10 cellular contexts compared by ENCODE assay signal in the genomic region with DNA sequence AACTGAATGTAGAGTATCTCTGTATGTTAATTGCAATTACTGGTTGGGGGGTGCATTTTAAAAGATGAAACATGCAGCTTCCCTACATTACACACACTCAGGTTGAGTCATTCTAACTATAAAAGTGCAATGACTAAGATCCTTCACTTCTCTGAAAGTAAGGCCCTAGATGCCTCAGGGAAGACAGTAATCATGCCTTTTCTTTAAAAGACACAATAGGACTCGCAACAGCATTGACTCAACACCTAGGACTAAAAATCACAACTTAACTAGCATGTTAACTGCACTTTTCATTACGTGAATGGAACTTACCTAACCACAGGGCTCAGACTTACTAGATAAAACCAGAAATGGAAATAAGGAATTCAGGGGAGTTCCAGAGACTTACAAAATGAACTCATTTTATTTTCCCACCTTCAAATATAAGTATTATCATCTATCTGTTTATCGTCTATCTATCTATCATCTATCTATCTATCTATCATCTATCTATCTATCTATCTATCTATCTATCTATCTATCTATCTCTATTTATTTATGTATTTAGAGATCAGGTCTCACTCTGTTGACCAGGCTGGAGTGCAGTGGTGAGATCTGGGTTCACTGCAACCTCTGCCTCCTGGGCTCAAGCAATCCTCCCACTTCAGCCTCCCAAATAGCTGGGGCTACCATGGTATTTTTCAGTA. TPM values are rescaled to one million over a fixed set of nuclear protein-coding genes. Genes with fewer than 3 reads are reported as not detected.
DNase-seq lines count a peak whose midpoint lies in the region; ATAC-seq and TF ChIP-seq lines count a peak whose summit lies in the region.
"Had no signal": no experiment of that assay in that cellular context is flagged by ENCODE, and none has a peak within 500 bp of the region (broad histone marks: within the 10 kb centered on the region; RNA-seq: fewer than 3 reads in every experiment).

No MANE protein-coding gene starts in this region.

- no peaks in the 10 kb centered on the region for H3K9me3 Mint-ChIP-seq in Caco-2 (ENCODE audit: unreplicated experiment)

- no peaks in the 10 kb centered on the region for H3K9me3 ChIP-seq in PC-3 (ENCODE audit: low read length)
- no peaks in the 10 kb centered on the region for H3K9me3 ChIP-seq in trophoblast cell (ENCODE audit: insufficient read depth, low read depth, low read length)
- H3K9me3 ChIP-seq in Caco-2 = no peaks in the 10 kb centered on the region

- no peaks in the 10 kb centered on the region for H4K20me1 ChIP-seq in PC-3 (ENCODE audit: low read length)

- no peak overlapping the region for H2AFZ ChIP-seq in PC-3 (ENCODE audit: low read length)
- no peak overlapping the region for H2AFZ ChIP-seq in trophoblast cell (ENCODE audit: insufficient read depth, low read length, poor library complexity)

- H3K4me3 ChIP-seq in PC-3 (ENCODE audit: low read length) (peak overlapping the region; percentile 20), trophoblast cell (ENCODE audit: low read depth, low read length) (no peak overlapping the region), Caco-2 (ENCODE audit: low read depth, low read length) (no peak overlapping the region)

- no peak overlapping the region for H3K4ac ChIP-seq in trophoblast cell (ENCODE audit: low read depth, low read length)

- no peaks in the 10 kb centered on the region for H3K9me2 ChIP-seq in PC-3 (replicated peaks; ENCODE audit: low read length)

- peaks cover 12% of the 10 kb centered on the region for H3F3A ChIP-seq in PC-3 (ENCODE audit: low read length, unreplicated experiment)

- peak overlapping the region; percentile 80 for H3K9ac ChIP-seq in PC-3 (ENCODE audit: low read length)
- H3K9ac ChIP-seq in trophoblast cell (ENCODE audit: low read length) = no peak overlapping the region

- H3K27me3 Mint-ChIP-seq in Caco-2 (ENCODE audit: insufficient read depth, unreplicated experiment) = no peaks in the 10 kb centered on the region

- peak overlapping the region; percentile 89 for H3K27ac ChIP-seq in PC-3 (ENCODE audit: low read length)
- H3K27ac ChIP-seq in trophoblast cell (ENCODE audit: low read depth, low read length) = peak overlapping the region; percentile 76
- H3K27ac ChIP-seq: 22Rv1 had no signal

- no TSS peak for BruUV-seq in PC-3 (replicated peaks; lab: Mats Ljungman, UMichigan)
- no TSS peak for BruUV-seq in Caco-2 (replicated peaks; lab: Mats Ljungman, UMichigan)

- H3K4me1 ChIP-seq in PC-3 (ENCODE audit: insufficient read depth, low read length) (peaks cover 43% of the 10 kb centered on the region), trophoblast cell (ENCODE audit: control insufficient read depth in 1 of 2, insufficient read depth in 2 of 2, low read length in 2 of 2) (peaks cover 7 to 9% of the 10 kb centered on the region in 2 experiments), Caco-2 (peaks cover 32% of the 10 kb centered on the region)

- no peaks in the 10 kb centered on the region for H3K36me3 Mint-ChIP-seq in Caco-2 (ENCODE audit: insufficient read depth, unreplicated experiment)

- intact Hi-C loops in PC-3 (cut with micrococcal nuclease) = loop anchor here (1.0 kb wide), 4 partner anchors 11 to 61 kb away; no protein-coding TSS in a partner anchor
- intact Hi-C loops in Caco-2 (cut with micrococcal nuclease; ENCODE audit: unreplicated experiment) = no loop called here

- peak overlapping the region; percentile 88 for H3K18ac ChIP-seq in trophoblast cell (ENCODE audit: low read length)

- POLR2A ChIA-PET in PC-3 (lab: Charles Lee; ENCODE audit: unreplicated experiment) = interaction anchor here (0.5 kb wide), 1 partner anchor 633 kb away, joined by 3 read pairs; no protein-coding TSS in a partner anchor
- POLR2A ChIA-PET in Caco-2 (lab: Charles Lee) = no interaction called here

- H3K79me2 ChIP-seq in PC-3 (ENCODE audit: low read length) = no peaks in the 10 kb centered on the region
- H3K79me2 ChIP-seq in trophoblast cell (ENCODE audit: control insufficient read depth, insufficient read depth, low read length, poor library complexity) = no peaks in the 10 kb centered on the region

- WGBS in trophoblast cell (ENCODE audit: extremely low coverage, insufficient coverage, insufficient read length) = no CpG with 5 or more reads among the region's 3 CpGs

- TF ChIP-seq CTCF in PC-3 (conservative IDR thresholded peaks at IDR 0.05; ENCODE audit: low read depth, low read length) (no peak), Caco-2 (IDR thresholded peaks at IDR 0.05; ENCODE audit: insufficient read depth in 1 of 2, low read depth in 1 of 2, low read length in 1 of 2, severe bottlenecking in 1 of 2, unreplicated experiment in 1 of 2) (no peak)

- H3K36me3 ChIP-seq in PC-3 (ENCODE audit: low read depth, low read length) (no peaks in the 10 kb centered on the region), trophoblast cell (ENCODE audit: control insufficient read depth in 1 of 2, insufficient read depth in 2 of 2, low read length in 2 of 2) (peaks cover 1 to 8% of the 10 kb centered on the region in 2 experiments), Caco-2 (ENCODE audit: control insufficient read depth, insufficient read depth, low read length) (no peaks in the 10 kb centered on the region)

- H4K8ac ChIP-seq in trophoblast cell (ENCODE audit: low read depth, low read length) = peak overlapping the region; percentile 62

- no peak overlapping the region for H2BK120ac ChIP-seq in trophoblast cell (ENCODE audit: insufficient read depth, low read length, poor library complexity)

- H3K23ac ChIP-seq in trophoblast cell (ENCODE audit: low read length) = no peak overlapping the region

- H3K27me3 ChIP-seq in PC-3 (ENCODE audit: low read length) (no peaks in the 10 kb centered on the region), trophoblast cell (ENCODE audit: insufficient read depth, low read length) (no peaks in the 10 kb centered on the region), Caco-2 (replicated peaks; ENCODE audit: control insufficient read depth, insufficient read depth, low read length) (no peaks in the 10 kb centered on the region)

- peak overlapping the region; percentile 88 for H2BK5ac ChIP-seq in trophoblast cell (ENCODE audit: low read depth, low read length, poor library complexity)

- no peak overlapping the region for H3K14ac ChIP-seq in trophoblast cell (ENCODE audit: low read length)

- no peak overlapping the region for H3K4me3 Mint-ChIP-seq in Caco-2 (ENCODE audit: unreplicated experiment)

- peak overlapping the region; percentile 74 for H4K91ac ChIP-seq in trophoblast cell (ENCODE audit: low read depth, low read length)

- CTCF ChIA-PET in PC-3 (lab: Charles Lee) (interaction anchor here (2.2 to 2.3 kb wide), 2 partner anchors 13 to 18 kb away, joined by 7 to 13 read pairs; no protein-coding TSS in a partner anchor), Caco-2 (lab: Charles Lee) (no interaction called here)

- H2AK5ac ChIP-seq in trophoblast cell (ENCODE audit: low read length) = peak overlapping the region; percentile 79

- peaks cover 23% of the 10 kb centered on the region for H3K4me1 Mint-ChIP-seq in Caco-2 (ENCODE audit: low read depth, unreplicated experiment)

- DNase-seq in SIG-M5 treated with dmso at 0.1 percent for 504 hours (lab: John Stamatoyannopoulos, UW; ENCODE audit: unreplicated experiment) (peak; percentile 59), SIG-M5 (lab: John Stamatoyannopoulos, UW) (no peak), PC-3 (peak; percentile 100), trophoblast cell (peak; percentile 52 to 80), Caco-2 (no peak), globus pallidus (ENCODE audit: low spot score) (no peak), activated gamma-delta T cell (lab: John Stamatoyannopoulos, UW) (no peak)

- peaks cover 7% of the 10 kb centered on the region for H3K79me1 ChIP-seq in trophoblast cell (ENCODE audit: low read length)

- H2BK12ac ChIP-seq in trophoblast cell (ENCODE audit: low read length) = peak overlapping the region; percentile 69

- H3K4me2 ChIP-seq in PC-3 (ENCODE audit: low read length) (peak overlapping the region; percentile 75), trophoblast cell (ENCODE audit: low read length) (no peak overlapping the region)

- ATAC-seq in HG02798 (IDR thresholded peaks at IDR 0.05; ENCODE audit: poor library complexity, unreplicated experiment) (peak; percentile 73), PC-3 (peak; percentile 82)

- H4K12ac ChIP-seq in trophoblast cell (ENCODE audit: low read depth, low read length) = no peak overlapping the region

- no peak overlapping the region for H3K27ac Mint-ChIP-seq in Caco-2 (ENCODE audit: unreplicated experiment)

RNA-seq across cellular contexts. Expression of gene CHML, which starts 47.8 kb away (rescaled TPM):
- total RNA-seq in PC-3 (2014; rRNA removed) (54.5 and 68.6 TPM in 2 replicates), Caco-2 (2022) (27.0 and 29.2 TPM in 2 replicates)
- polyA plus RNA-seq in trophoblast cell (2013) = 9.6 and 10.3 TPM in 2 replicates

RNA-seq across cellular contexts. Expression of gene OPN3, which starts 47.8 kb away (rescaled TPM):
- total RNA-seq in PC-3 (2014; rRNA removed) (44.8 and 45.5 TPM in 2 replicates), Caco-2 (2022) (6.9 and 7.8 TPM in 2 replicates)
- polyA plus RNA-seq in trophoblast cell (2013) = 211 and 231 TPM in 2 replicates

RNA-seq across cellular contexts. Expression of gene WDR64, which starts 59.7 kb away (rescaled TPM):
- not detected in 2 replicates for total RNA-seq in PC-3 (2014; rRNA removed)
- polyA plus RNA-seq in trophoblast cell (2013) = 0.72 and 0.86 TPM in 2 replicates
- not detected in 2 replicates for total RNA-seq in Caco-2 (2022)
- total RNA-seq: lower leg skin had no signal

Comparison
In these comparisons a context has a peak if more than half of its experiments do, and no peak if none do; other contexts are left out.
1. DNase-seq: peak in SIG-M5 treated with dmso at 0.1 percent for 504 hours (single experiment), PC-3 (single experiment) and trophoblast cell (2 of 2); none in SIG-M5 (single experiment), Caco-2 (0 of 2), globus pallidus (single experiment) and activated gamma-delta T cell (single experiment).